In the genomic region with DNA sequence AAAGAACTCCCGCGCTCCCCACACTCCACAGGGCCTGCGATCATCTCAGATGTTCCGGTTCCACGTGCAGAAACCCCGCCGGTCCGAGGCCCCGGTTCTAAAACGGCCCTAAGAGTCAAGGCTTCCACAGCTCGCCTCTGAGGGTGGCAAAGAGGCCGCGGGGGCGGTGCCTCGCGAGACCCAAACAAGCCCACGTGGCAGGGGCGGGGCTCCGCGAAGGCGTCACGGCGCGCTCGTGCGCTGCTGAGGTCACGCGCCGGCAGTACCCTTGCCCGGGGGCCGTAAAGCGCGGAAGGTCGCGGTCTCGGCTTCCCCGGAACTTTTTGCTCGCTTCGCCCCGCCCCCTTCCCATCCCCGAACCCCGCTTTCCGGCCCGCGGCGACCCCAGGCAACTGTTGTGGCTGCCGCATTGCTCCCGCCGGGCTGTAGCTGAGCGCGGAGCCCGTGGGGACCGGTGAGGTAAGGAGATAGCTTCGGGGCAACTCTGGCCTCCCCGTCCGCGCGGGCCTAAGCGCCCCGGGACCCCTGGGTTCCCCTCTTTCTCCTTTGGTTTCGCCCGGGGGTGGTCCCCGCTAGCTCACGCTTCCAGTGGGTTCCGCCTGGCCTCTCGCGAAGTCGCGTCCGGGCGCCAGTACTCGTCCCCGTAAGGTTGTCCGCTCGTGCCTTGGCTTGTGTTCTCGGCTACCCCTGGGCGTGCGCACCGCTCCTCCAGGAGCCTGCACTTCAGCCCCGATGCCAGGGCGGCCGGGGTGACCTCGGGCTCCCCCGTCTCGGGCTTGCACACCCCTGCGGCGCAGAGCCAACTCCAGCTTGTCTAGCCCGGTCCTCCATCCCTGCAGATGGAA, we compare ENCODE assay signal across 8 cellular contexts. TPM values are rescaled to one million over a fixed set of nuclear protein-coding genes. Genes with fewer than 3 reads are reported as not detected.
DNase-seq lines count a peak whose midpoint lies in the region; ATAC-seq and TF ChIP-seq lines count a peak whose summit lies in the region.
"Not testable (repeated sequence)": the region's sequence is repeated elsewhere in the genome, so short reads cannot be mapped to it uniquely, and the experiment has no call there.

TSS of gene PDPR (plus strand) at position 351 of the 845 bp plus-strand sequence. CDS start 6,161 bp downstream, outside the sequence.

- not testable (repeated sequence) for H3K27me3 Mint-ChIP-seq in naive thymus-derived CD4-positive, alpha-beta T cell

- peak within 1 kb of the TSS; percentile 72 for H3K27ac ChIP-seq in RWPE1
- peak within 1 kb of the TSS; percentile 85 for H3K27ac ChIP-seq in naive thymus-derived CD4-positive, alpha-beta T cell (ENCODE audit: low read depth, low read length)

- H3K36me3 ChIP-seq in naive thymus-derived CD4-positive, alpha-beta T cell (ENCODE audit: control insufficient read depth in 2 of 3, insufficient read depth in 3 of 3, low read length in 3 of 3): not testable (repeated sequence)

- TF ChIP-seq CTCF in LNCaP clone FGC (IDR thresholded peaks at IDR 0.05; ENCODE audit: control insufficient read depth, extremely low read depth, insufficient read depth); RWPE1 (conservative IDR thresholded peaks at IDR 0.05; ENCODE audit: low read depth); fibroblast of mammary gland (conservative IDR thresholded peaks at IDR 0.05; ENCODE audit: control insufficient read depth, insufficient read depth, low read depth, low read length): not testable (repeated sequence)

- peak within 1 kb of the TSS; percentile 72 to 91 (median 88) for H3K4me3 Mint-ChIP-seq in naive thymus-derived CD4-positive, alpha-beta T cell
- peak within 1 kb of the TSS; percentile 86 for H3K4me3 Mint-ChIP-seq in stimulated activated effector memory CD8-positive, alpha-beta T cell treated with anti-CD3 and anti-CD28 coated beads, Interleukin-12 subunit alpha, Interleukin-12 subunit beta, amount 100 ng/mL, for 72 hours

- intact Hi-C loops in naive thymus-derived CD4-positive, alpha-beta T cell (cut with micrococcal nuclease): loop anchor here (1.0 to 10.0 kb wide), 5 partner anchors 49 to 411 kb away; partner anchors contain the start of genes AARS1 (in 1 of the 2), COG4 (in 1 of the 2), DDX19A (in 1 of the 2) and SF3B3 (in 1 of the 2)

- POLR2A ChIA-PET in RWPE1 (lab: Yijun Ruan, JAX; ENCODE audit: low non-redundant PET): not testable (repeated sequence)
- POLR2A ChIA-PET in naive thymus-derived CD4-positive, alpha-beta T cell (lab: Charles Lee): interaction anchor here (0.6 to 1.0 kb wide), 2 partner anchors 88 to 390 kb away, joined by 3 read pairs; no protein-coding TSS in a partner anchor

- H3K4me1 ChIP-seq in naive thymus-derived CD4-positive, alpha-beta T cell (ENCODE audit: control insufficient read depth in 2 of 2, insufficient read depth in 2 of 2, low read length in 2 of 2): not testable (repeated sequence)

- not testable (repeated sequence) for H3K9me3 Mint-ChIP-seq in naive thymus-derived CD4-positive, alpha-beta T cell; stimulated activated effector memory CD8-positive, alpha-beta T cell treated with anti-CD3 and anti-CD28 coated beads, Interleukin-12 subunit alpha, Interleukin-12 subunit beta, amount 100 ng/mL, for 72 hours

- ATAC-seq in naive thymus-derived CD4-positive, alpha-beta T cell: peak; percentile 98
- peak; percentile 96 for ATAC-seq in stimulated activated effector memory CD8-positive, alpha-beta T cell treated with anti-CD3 and anti-CD28 coated beads, Interleukin-12 subunit alpha, Interleukin-12 subunit beta, amount 100 ng/mL, for 72 hours

- not testable (repeated sequence) for H3K9me3 ChIP-seq in naive thymus-derived CD4-positive, alpha-beta T cell (ENCODE audit: control insufficient read depth in 2 of 3, low read length in 3 of 3)

- CTCF ChIA-PET in RWPE1 (lab: Yijun Ruan, JAX): not testable (repeated sequence)
- CTCF ChIA-PET in naive thymus-derived CD4-positive, alpha-beta T cell (lab: Charles Lee): interaction anchor here (0.6 kb wide), 1 partner anchor 9 kb away, joined by 3 read pairs; no protein-coding TSS in a partner anchor

- H3K27ac Mint-ChIP-seq in naive thymus-derived CD4-positive, alpha-beta T cell: peak within 1 kb of the TSS; percentile 51 to 93 (median 89)
- H3K27ac Mint-ChIP-seq in stimulated activated effector memory CD8-positive, alpha-beta T cell treated with anti-CD3 and anti-CD28 coated beads, Interleukin-12 subunit alpha, Interleukin-12 subunit beta, amount 100 ng/mL, for 72 hours: peak within 1 kb of the TSS; percentile 89

- DNase-seq in Daoy (ENCODE audit: low read depth) (peak; percentile 92), H4 (ENCODE audit: low spot score) (peak; percentile 78), LNCaP clone FGC (ENCODE audit: low read depth) (peak; percentile 55), RWPE1 (ENCODE audit: low spot score) (peak; percentile 71), fibroblast of mammary gland (ENCODE audit: low read depth) (peak; percentile 85)
- DNase-seq in activated T-helper 1 cell treated with anti-CD3 and anti-CD28 coated beads, Interleukin-2, amount 50 U/mL, for 16 hours (ENCODE audit: low read depth in 1 of 2, low spot score in 1 of 2): peak; percentile 90 to 94
- peak; percentile 79 to 97 (median 96) for DNase-seq in naive thymus-derived CD4-positive, alpha-beta T cell
- peak; percentile 86 to 95 for DNase-seq in stimulated activated effector memory CD8-positive, alpha-beta T cell treated with anti-CD3 and anti-CD28 coated beads, Interleukin-12 subunit alpha, Interleukin-12 subunit beta, amount 100 ng/mL, for 72 hours (ENCODE audit: low spot score in 2 of 2)

- peaks cover 0 to 16% (median 3%) of the 10 kb centered on the region in 5 donors for H3K36me3 Mint-ChIP-seq in naive thymus-derived CD4-positive, alpha-beta T cell
- peaks cover 13% of the 10 kb centered on the region for H3K36me3 Mint-ChIP-seq in stimulated activated effector memory CD8-positive, alpha-beta T cell treated with anti-CD3 and anti-CD28 coated beads, Interleukin-12 subunit alpha, Interleukin-12 subunit beta, amount 100 ng/mL, for 72 hours

- H3K4me3 ChIP-seq in LNCaP clone FGC (ENCODE audit: low read depth, low read length): peak within 1 kb of the TSS; percentile 72
- peak within 1 kb of the TSS; percentile 68 for H3K4me3 ChIP-seq in fibroblast of mammary gland (ENCODE audit: control insufficient read depth, low read depth, low read length)
- H3K4me3 ChIP-seq in naive thymus-derived CD4-positive, alpha-beta T cell (ENCODE audit: low read length): peak within 1 kb of the TSS; percentile 63

- H3K27me3 ChIP-seq in naive thymus-derived CD4-positive, alpha-beta T cell (ENCODE audit: control insufficient read depth in 2 of 2, insufficient read depth in 2 of 2, low read length in 2 of 2): not testable (repeated sequence)

- H3K4me1 Mint-ChIP-seq in naive thymus-derived CD4-positive, alpha-beta T cell: peaks cover 15 to 29% (median 24%) of the 10 kb centered on the region in 7 donors
- H3K4me1 Mint-ChIP-seq in stimulated activated effector memory CD8-positive, alpha-beta T cell treated with anti-CD3 and anti-CD28 coated beads, Interleukin-12 subunit alpha, Interleukin-12 subunit beta, amount 100 ng/mL, for 72 hours: peaks cover 29% of the 10 kb centered on the region

RNA-seq across cellular contexts. Expression of gene PDPR, which starts in this region (rescaled TPM):
- total RNA-seq in Daoy (2014; rRNA removed; shearing (Covaris generic)): 11.0 and 13.9 TPM in 2 replicates
- 9.6 and 12.4 TPM in 2 replicates for total RNA-seq in H4 (2014; rRNA removed; shearing (Covaris generic))
- 10 to 100 TPM; 35.0 to 42.8 (median 37.9) TPM for total RNA-seq in naive thymus-derived CD4-positive, alpha-beta T cell
- polyA plus RNA-seq in naive thymus-derived CD4-positive, alpha-beta T cell: 10 to 100 TPM in 1 of 2 donors, 1 to 10 TPM in 1; 6.0 to 12.7 TPM

Comparison
In these comparisons a context has a peak if more than half of its experiments do, and no peak if none do; other contexts are left out.
1. Peak in every context shown above with its lines: DNase-seq, ATAC-seq, H3K4me3 ChIP-seq and H3K27ac ChIP-seq.